8 cellular contexts compared by ENCODE assay signal in genomic region chr10:88901610-88902327, GRCh38. TPM values are rescaled to one million over a fixed set of nuclear protein-coding genes. Genes with fewer than 3 reads are reported as not detected.
A peak's percentile ranks its signal among the peaks of the same experiment; 100 is the strongest.
DNase-seq lines count a peak whose midpoint lies in the region; ATAC-seq and TF ChIP-seq lines count a peak whose summit lies in the region.

No MANE protein-coding gene starts in this region.

- no peaks in the 10 kb centered on the region for H3K27me3 Mint-ChIP-seq in osteocyte (ENCODE audit: unreplicated experiment)

- no peaks in the 10 kb centered on the region for H3K27me3 ChIP-seq in upper lobe of right lung

- H3K36me3 ChIP-seq in upper lobe of right lung, result peaks cover 5% of the 10 kb centered on the region

- H3K9me3 ChIP-seq in upper lobe of right lung, result no peaks in the 10 kb centered on the region

- no peaks in the 10 kb centered on the region for H3K9me3 Mint-ChIP-seq in osteocyte (ENCODE audit: unreplicated experiment)

- H3K4me1 Mint-ChIP-seq in osteocyte (ENCODE audit: unreplicated experiment), result peaks cover 23% of the 10 kb centered on the region

- H3K27ac ChIP-seq in upper lobe of right lung, result no peak overlapping the region

- ATAC-seq in GM21360 (IDR thresholded peaks at IDR 0.05; ENCODE audit: unreplicated experiment) (peak; percentile 79), HG03469 (IDR thresholded peaks at IDR 0.05; ENCODE audit: unreplicated experiment) (peak; percentile 76), upper lobe of right lung (peak; percentile 54)

- DNase-seq in EH (ENCODE audit: low read depth) (peak; percentile 62), amniotic epithelial cell (ENCODE audit: low read depth) (peak; percentile 57), upper lobe of right lung (no peak), osteocyte (ENCODE audit: extremely low spot score, unreplicated experiment) (no peak), HuH-7 (ENCODE audit: low spot score) (no peak)
- no peak for DNase-seq in stimulated activated CD4-positive, alpha-beta T cell treated with anti-CD3 and anti-CD28 coated beads, Interleukin-4, amount 100 ng/mL, for 1 hour

- peaks cover 11% of the 10 kb centered on the region for H3K36me3 Mint-ChIP-seq in osteocyte (ENCODE audit: unreplicated experiment)

- intact Hi-C loops in upper lobe of right lung (cut with DNase I), result no loop called here

- TF ChIP-seq CTCF in upper lobe of right lung (IDR thresholded peaks at IDR 0.05) (no peak), osteocyte (IDR thresholded peaks at IDR 0.05) (no peak)

- no peak overlapping the region for H3K27ac Mint-ChIP-seq in osteocyte (ENCODE audit: unreplicated experiment)

- H3K4me3 Mint-ChIP-seq in osteocyte (ENCODE audit: unreplicated experiment), result no peak overlapping the region

- H3K4me3 ChIP-seq in upper lobe of right lung, result no peak overlapping the region

- H3K4me1 ChIP-seq in upper lobe of right lung, result peaks cover 4% of the 10 kb centered on the region

RNA-seq across cellular contexts. Expression of gene STAMBPL1, which starts 21.7 kb away (rescaled TPM):
- total RNA-seq in upper lobe of right lung, result 6.8 TPM
- total RNA-seq in osteocyte, result 4.5 and 4.8 TPM in 2 replicates

RNA-seq across cellular contexts. Expression of gene ANKRD22, which starts 50.1 kb away (rescaled TPM):
- total RNA-seq in upper lobe of right lung (2.3 TPM), osteocyte (not detected in 2 replicates)

RNA-seq across cellular contexts. Expression of gene ACTA2, which starts 50.8 kb away (rescaled TPM):
- total RNA-seq in upper lobe of right lung (478 TPM), osteocyte (315 and 329 TPM in 2 replicates)

Comparison
In these comparisons a context has a peak if more than half of its experiments do, and no peak if none do; other contexts are left out.
1. DNase-seq: peak in EH (single experiment) and amniotic epithelial cell (single experiment); none in upper lobe of right lung (single experiment), osteocyte (single experiment), HuH-7 (single experiment) and stimulated activated CD4-positive, alpha-beta T cell treated with anti-CD3 and anti-CD28 coated beads, Interleukin-4, amount 100 ng/mL, for 1 hour (single experiment).
2. Peak in every context shown above with its lines, with median percentiles within 50 percentile points of each other: ATAC-seq.